22 cellular contexts compared by ENCODE assay signal in the genomic region with DNA sequence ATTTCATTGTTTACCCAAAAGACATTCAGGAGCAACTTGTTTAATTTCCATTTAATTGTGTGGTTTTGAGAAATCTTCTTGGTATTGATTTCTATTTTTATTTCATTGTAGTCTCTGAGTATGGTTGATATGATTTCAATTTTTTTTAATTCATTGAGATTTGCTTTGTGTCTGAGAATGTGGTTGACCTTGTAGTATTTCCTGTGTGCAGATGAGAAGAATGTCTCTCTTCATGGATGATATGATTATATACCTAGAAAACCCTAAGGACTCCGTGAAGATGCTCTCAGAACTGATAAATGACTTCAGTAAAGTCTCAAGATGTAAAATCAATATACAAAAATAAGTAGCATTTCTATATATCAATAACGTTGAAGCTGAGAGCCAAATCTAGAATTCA.
DNase-seq lines count a peak whose midpoint lies in the region; ATAC-seq, FAIRE-seq and TF ChIP-seq lines count a peak whose summit lies in the region.
"Had no signal": no experiment of that assay in that cellular context is flagged by ENCODE, and none has a peak within 500 bp of the region (broad histone marks: within the 10 kb centered on the region; RNA-seq: fewer than 3 reads in every experiment).

No MANE protein-coding gene starts in this region.

- peak overlapping the region; percentile 64; the same call in 1 of the 2 replicates for H3K27ac Mint-ChIP-seq in HFFc6
- H3K27ac Mint-ChIP-seq in stimulated activated naive CD8-positive, alpha-beta T cell treated with anti-CD3 and anti-CD28 coated beads, Interleukin-15, amount 100 ng/mL, for 72 hours, result no peak overlapping the region
- H3K27ac Mint-ChIP-seq: CD8-positive, alpha-beta T cell had no signal

- TF ChIP-seq CTCF in HFFc6 (IDR thresholded peaks at IDR 0.05), result no peak
- TF ChIP-seq CTCF in RWPE2 (IDR thresholded peaks at IDR 0.05; ENCODE audit: poor library complexity, severe bottlenecking), result no peak

- H3K9me3 Mint-ChIP-seq in HFFc6, result peaks cover 13% of the 10 kb centered on the region
- H3K9me3 Mint-ChIP-seq in stimulated activated naive CD8-positive, alpha-beta T cell treated with anti-CD3 and anti-CD28 coated beads, Interleukin-15, amount 100 ng/mL, for 72 hours, result peaks cover 4 to 14% of the 10 kb centered on the region in 2 donors

- FAIRE-seq in endometrium (lab: Jason Lieb, UNC), result peak; percentile 45
- FAIRE-seq: A549, D721Med, GM12892, GM18507, H1 had no signal

- peaks cover 14% of the 10 kb centered on the region for H3K36me3 ChIP-seq in RWPE2 (ENCODE audit: low read depth)
- H3K36me3 ChIP-seq: BLaER1 treated with 17β-estradiol and CSF1 and Interleukin-3, amounts not matched to agents 10 nM and 100 nM had no signal

- peaks cover 3% of the 10 kb centered on the region for H3K9me3 ChIP-seq in RWPE2 (ENCODE audit: severe bottlenecking)
- H3K9me3 ChIP-seq: A549 had no signal

- H3K27me3 Mint-ChIP-seq in HFFc6 (ENCODE audit: insufficient read depth), result no peaks in the 10 kb centered on the region
- no peaks in the 10 kb centered on the region for H3K27me3 Mint-ChIP-seq in stimulated activated naive CD8-positive, alpha-beta T cell treated with anti-CD3 and anti-CD28 coated beads, Interleukin-15, amount 100 ng/mL, for 72 hours

- H3K4me3 ChIP-seq in RWPE2 (ENCODE audit: severe bottlenecking), result no peak overlapping the region
- H3K4me3 ChIP-seq: A549; BLaER1 treated with 17β-estradiol and CSF1 and Interleukin-3, amounts not matched to agents 10 nM and 100 nM had no signal

- no peaks in the 10 kb centered on the region for H3K27me3 ChIP-seq in RWPE2 (ENCODE audit: insufficient read depth, poor library complexity, severe bottlenecking)
- H3K27me3 ChIP-seq: BLaER1 treated with 17β-estradiol and CSF1 and Interleukin-3, amounts not matched to agents 10 nM and 100 nM had no signal

- H3K36me3 Mint-ChIP-seq in HFFc6 (ENCODE audit: low read depth), result peaks cover 27% of the 10 kb centered on the region
- H3K36me3 Mint-ChIP-seq: CD8-positive, alpha-beta T cell had no signal

- no peak for DNase-seq in HFFc6
- DNase-seq in RWPE2 (ENCODE audit: low spot score), result no peak
- peak; percentile 3 for DNase-seq in myocyte (ENCODE audit: low read depth)
- no peak for DNase-seq in stimulated activated naive CD8-positive, alpha-beta T cell treated with anti-CD3 and anti-CD28 coated beads, Interleukin-15, amount 100 ng/mL, for 72 hours
- DNase-seq in medulla oblongata (ENCODE audit: extremely low spot score), result no peak
- DNase-seq: CD8-positive, alpha-beta T cell; KBM-7; NCI-H1417; NCI-H187; NCI-H2107; NCI-H510A; NCI-H774; OCI-M1 had no signal

- H3K4me3 Mint-ChIP-seq in HFFc6, result peak overlapping the region; percentile 29; the same call in 1 of the 2 replicates
- H3K4me3 Mint-ChIP-seq in stimulated activated naive CD8-positive, alpha-beta T cell treated with anti-CD3 and anti-CD28 coated beads, Interleukin-15, amount 100 ng/mL, for 72 hours, result no peak overlapping the region
- H3K4me3 Mint-ChIP-seq: CD8-positive, alpha-beta T cell had no signal

- H3K4me1 Mint-ChIP-seq in HFFc6 (ENCODE audit: low read depth), result peaks cover 51% of the 10 kb centered on the region
- H3K4me1 Mint-ChIP-seq in stimulated activated naive CD8-positive, alpha-beta T cell treated with anti-CD3 and anti-CD28 coated beads, Interleukin-15, amount 100 ng/mL, for 72 hours, result no peaks in the 10 kb centered on the region

- H3K27ac ChIP-seq in RWPE2 (ENCODE audit: poor library complexity, severe bottlenecking), result peak overlapping the region; percentile 99
- H3K27ac ChIP-seq: RWPE1 had no signal

- peaks cover 27% of the 10 kb centered on the region for H3K4me1 ChIP-seq in RWPE2 (ENCODE audit: insufficient read depth, poor library complexity, severe bottlenecking)

- ATAC-seq in RWPE2 (ENCODE audit: low read depth), result no peak
- ATAC-seq in stimulated activated naive CD8-positive, alpha-beta T cell treated with anti-CD3 and anti-CD28 coated beads, Interleukin-15, amount 100 ng/mL, for 72 hours, result no peak
- no peak for ATAC-seq in HG03045 (IDR thresholded peaks at IDR 0.05; ENCODE audit: unreplicated experiment)
- ATAC-seq: CD8-positive, alpha-beta T cell had no signal
